Comparison of ENCODE assay signal across 29 cellular contexts in the genomic region with DNA sequence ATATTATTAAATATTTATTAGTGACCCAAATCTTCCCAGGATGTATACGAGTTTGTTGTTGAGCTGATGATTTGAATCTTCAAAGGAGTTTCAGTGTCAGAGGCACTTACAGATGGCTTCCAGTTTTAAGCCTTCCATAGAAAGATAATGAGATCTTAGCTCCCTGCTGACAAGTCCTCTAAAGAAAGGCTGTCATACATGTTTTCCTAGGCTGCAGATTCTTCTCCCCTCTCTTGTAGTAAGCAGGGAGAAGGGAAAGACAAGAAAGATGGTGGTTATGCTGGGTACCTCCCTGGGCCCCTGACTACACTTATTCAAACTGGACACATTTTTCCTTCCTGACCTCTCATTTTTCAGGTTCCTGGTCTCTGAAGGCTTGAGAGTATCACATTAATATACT.
"Had no signal": no experiment of that assay in that cellular context is flagged by ENCODE, and none has a peak within 500 bp of the region (broad histone marks: within the 10 kb centered on the region; RNA-seq: fewer than 3 reads in every experiment).

No MANE protein-coding gene starts in this region.

- DNase-seq: activated B cell treated with CpG ODN at 0.5 μM for 24 hours; activated CD4-positive, alpha-beta T cell treated with anti-CD3 and anti-CD28 coated beads, Interleukin-2, amount 10 ng/mL, durations not matched to agents 24 days and 14 days; activated CD4-positive, alpha-beta T cell treated with anti-CD3 and anti-CD28 coated beads, Interleukin-2, amount 50 U/mL, for 4 hours; activated CD8-positive, alpha-beta T cell treated with anti-CD3 and anti-CD28 coated beads for 36 hours; activated gamma-delta T cell treated with Interleukin-2 at 50 U/mL for 16 hours; activated naive CD4-positive, alpha-beta T cell treated with anti-CD3 and anti-CD28 coated beads for 36 hours; activated naive CD8-positive, alpha-beta T cell treated with anti-CD3 and anti-CD28 coated beads, Interleukin-2, amount 50 U/mL, for 24 hours; activated T-cell treated with anti-CD3 and anti-CD28 coated beads for 4 hours; activated T-cell treated with anti-CD3 and anti-CD28 coated beads, Interleukin-2, amount 50 U/mL, for 4 hours; anterior cingulate cortex; caudate nucleus; cerebellar nuclear complex; MV-4-11; NCI-H1092; NCI-H1436 treated with DMSO at 0.1 percent for 48 hours; NCI-H1694 treated with DMSO at 0.1 percent for 48 hours; NCI-H2029; NCI-H2171 treated with DMSO at 0.1 percent for 48 hours; NCI-H345; NCI-H526; NCI-H774; SHP77 treated with DMSO at 0.1 percent for 48 hours; SW 1271; T-helper 1 cell; T-helper 2 cell; T-helper 9 cell had no signal

- H3K27ac ChIP-seq: KMS-11, VCaP had no signal

- H3K9ac ChIP-seq: KMS-11 had no signal

- ATAC-seq: activated CD8-positive, alpha-beta T cell treated with anti-CD3 and anti-CD28 coated beads for 36 hours; activated naive CD8-positive, alpha-beta T cell treated with anti-CD3 and anti-CD28 coated beads, Interleukin-2, amount 50 U/mL, for 24 hours; activated T-cell treated with anti-CD3 and anti-CD28 coated beads, Interleukin-2, amount 50 U/mL, for 4 hours; Panc1 had no signal

- H3K4me2 ChIP-seq: KMS-11 had no signal
